Comparison of ENCODE assay signal across 23 cellular contexts in the genomic region with DNA sequence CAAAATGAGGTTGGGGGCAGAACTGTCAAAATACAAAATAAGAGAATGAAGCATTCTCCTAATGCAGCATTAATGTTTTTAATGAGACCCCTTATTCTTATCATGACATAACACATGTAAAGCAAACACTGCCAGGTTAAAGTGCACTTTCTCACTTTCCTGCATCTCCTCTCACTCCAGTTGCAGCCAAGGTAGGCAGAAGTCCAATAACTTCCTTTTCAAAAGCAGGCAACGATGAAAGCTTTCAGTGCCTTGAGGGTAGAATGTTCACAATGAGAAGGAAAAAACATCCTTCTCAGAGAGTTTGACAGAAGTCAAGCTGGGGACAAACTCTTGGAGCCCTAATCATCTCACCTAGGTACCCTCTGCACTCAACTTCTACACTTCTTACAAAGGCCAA. TPM values are rescaled to one million over a fixed set of nuclear protein-coding genes. Genes with fewer than 3 reads are reported as not detected.
DNase-seq lines count a peak whose midpoint lies in the region; ATAC-seq, FAIRE-seq and TF ChIP-seq lines count a peak whose summit lies in the region.
"Had no signal": no experiment of that assay in that cellular context is flagged by ENCODE, and none has a peak within 500 bp of the region (broad histone marks: within the 10 kb centered on the region; RNA-seq: fewer than 3 reads in every experiment).

No MANE protein-coding gene starts in this region.

- DNase-seq in endothelial cell of umbilical vein (ENCODE audit: low read depth, low spot score), result peak; percentile 82
- peak; percentile 3 for DNase-seq in midbrain (lab: John Stamatoyannopoulos, UW)
- DNase-seq in NCI-H2227 (lab: John Stamatoyannopoulos, UW; ENCODE audit: unreplicated experiment), result no peak
- DNase-seq in LoVo (ENCODE audit: low spot score), result no peak
- DNase-seq: ACHN; BE2C; C1 segment of cervical spinal cord; CD4-positive, CD25-positive, alpha-beta regulatory T cell; CD8-positive, alpha-beta memory T cell; COR-L47; DMS 273 treated with DMSO at 0.1 percent for 48 hours; DMS53; DND-41; EL; GM23248; IMR-90 had no signal

- intact Hi-C loops in endothelial cell of umbilical vein (cut with micrococcal nuclease), result no loop called here

- no peak overlapping the region for H2AFZ ChIP-seq in endothelial cell of umbilical vein (ENCODE audit: low read depth, low read length)
- H2AFZ ChIP-seq: GM23248 had no signal

- FAIRE-seq in endothelial cell of umbilical vein (lab: Jason Lieb, UNC), result no peak
- FAIRE-seq: A204.1, GM12878 had no signal

- TF ChIP-seq RAD21 in liver (IDR thresholded peaks at IDR 0.05), result no peak

- CTCF ChIA-PET in endothelial cell of umbilical vein (lab: Charles Lee), result interaction anchor here (1.6 kb wide), 1 partner anchor 255 kb away, joined by 5 read pairs; no protein-coding TSS in a partner anchor

- WGBS in liver, result 35% methylated on average over 1 of the region's 1 CpG

- H3K27me3 ChIP-seq in endothelial cell of umbilical vein (ENCODE audit: control insufficient read depth in 2 of 2, insufficient read depth in 2 of 2, low read length in 2 of 2) (no peaks in the 10 kb centered on the region), liver (ENCODE audit: control insufficient read depth in 4 of 4, insufficient read depth in 4 of 4, low read length in 3 of 4) (no peaks in the 10 kb centered on the region)
- H3K27me3 ChIP-seq: BE2C had no signal

- BruUV-seq in endothelial cell of umbilical vein (replicated peaks; lab: Mats Ljungman, UMichigan), result no TSS peak

- H4K20me1 ChIP-seq in endothelial cell of umbilical vein (replicated peaks; ENCODE audit: control insufficient read depth, extremely low read depth, insufficient read depth, low read length), result no peaks in the 10 kb centered on the region

- H3K9me1 ChIP-seq in endothelial cell of umbilical vein (replicated peaks; ENCODE audit: control insufficient read depth, extremely low read depth, insufficient read depth, low read length), result no peaks in the 10 kb centered on the region

- H3K4me3 ChIP-seq in endothelial cell of umbilical vein (replicated peaks in 1 of 3; ENCODE audit: insufficient read depth in 1 of 3, low read depth in 1 of 3, low read length in 3 of 3), result no peak overlapping the region
- H3K4me3 ChIP-seq in liver (ENCODE audit: low read depth in 1 of 3, low read length in 3 of 3), result no peak overlapping the region
- H3K4me3 ChIP-seq: GM12878, GM23248, HAP-1 had no signal

- H3K9me3 ChIP-seq in endothelial cell of umbilical vein (replicated peaks; ENCODE audit: control insufficient read depth, insufficient read depth, low read length) (no peaks in the 10 kb centered on the region), liver (ENCODE audit: control insufficient read depth in 4 of 4, low read length in 3 of 4) (no peaks in the 10 kb centered on the region)
- H3K9me3 ChIP-seq: BE2C, HAP-1 had no signal

- POLR2A ChIA-PET in endothelial cell of umbilical vein (lab: Charles Lee), result no interaction called here

- H3K4me1 ChIP-seq in endothelial cell of umbilical vein (ENCODE audit: control insufficient read depth, extremely low read depth, insufficient read depth, low read length) (no peaks in the 10 kb centered on the region), liver (ENCODE audit: control insufficient read depth in 4 of 4, insufficient read depth in 4 of 4, low read length in 3 of 4) (peaks cover 4 to 9% (median 9%) of the 10 kb centered on the region in 4 donors)
- H3K4me1 ChIP-seq: BE2C had no signal

- TF ChIP-seq POLR2A in endothelial cell of umbilical vein (IDR thresholded peaks at IDR 0.05; ENCODE audit: low read depth, low read length), result no peak

- H3K4me2 ChIP-seq in endothelial cell of umbilical vein (ENCODE audit: insufficient read depth, low read length), result no peak overlapping the region

- peaks cover 0 to 3% of the 10 kb centered on the region in 2 experiments for H3K36me3 ChIP-seq in endothelial cell of umbilical vein (ENCODE audit: control insufficient read depth in 2 of 2, extremely low read depth in 1 of 2, insufficient read depth in 2 of 2, low read length in 2 of 2)
- H3K36me3 ChIP-seq in liver (ENCODE audit: control insufficient read depth in 4 of 4, insufficient read depth in 3 of 4, low read depth in 1 of 4, low read length in 3 of 4), result peaks cover 3 to 13% (median 7%) of the 10 kb centered on the region in 4 donors
- H3K36me3 ChIP-seq: BE2C had no signal

- dilution Hi-C loops in endothelial cell of umbilical vein (cut with MboI; ENCODE audit: extremely low pct_ligation_motif_present, low sequenced_read_pairs), result no loop called here

- H3K9ac ChIP-seq in endothelial cell of umbilical vein (replicated peaks; ENCODE audit: extremely low read depth, insufficient read depth, low read length) (no peak overlapping the region), liver (ENCODE audit: low read depth in 1 of 2, low read length in 2 of 2) (no peak overlapping the region)
- H3K9ac ChIP-seq: GM23248 had no signal

- no peak for ATAC-seq in GM21576 (IDR thresholded peaks at IDR 0.05; ENCODE audit: unreplicated experiment)
- no peak for ATAC-seq in HG03045 (IDR thresholded peaks at IDR 0.05; ENCODE audit: unreplicated experiment)
- ATAC-seq: GM12878 had no signal

- H3K27ac ChIP-seq in endothelial cell of umbilical vein (ENCODE audit: insufficient read depth, low read depth, low read length), result no peak overlapping the region
- H3K27ac ChIP-seq in liver (ENCODE audit: low read depth in 1 of 2, low read length in 2 of 2), result no peak overlapping the region
- H3K27ac ChIP-seq: GM23248, HL-60 had no signal

- TF ChIP-seq CTCF in endothelial cell of umbilical vein (IDR thresholded peaks at IDR 0.05; ENCODE audit: extremely low read depth in 1 of 2, insufficient read depth in 1 of 2, low read depth in 1 of 2, low read length in 2 of 2) (no peak), liver (IDR thresholded peaks at IDR 0.05; ENCODE audit: low read depth, low read length, missing input control) (no peak)

- H3K79me2 ChIP-seq in endothelial cell of umbilical vein (ENCODE audit: control insufficient read depth, insufficient read depth, low read length), result no peaks in the 10 kb centered on the region

TF ChIP-seq in endothelial cell of umbilical vein, 7 proteins besides CTCF, POLR2A, EP300 and RAD21:
- no peak for TF ChIP-seq JUN (IDR thresholded peaks at IDR 0.05; ENCODE audit: borderline replicate concordance, insufficient read depth, insufficient read length, low read depth)
- no peak for TF ChIP-seq MYC (IDR thresholded peaks at IDR 0.05; ENCODE audit: low read depth, low read length)
- no peak for TF ChIP-seq POLR2AphosphoS5 (IDR thresholded peaks at IDR 0.05; ENCODE audit: insufficient read depth, low read depth, low read length)
- no peak for TF ChIP-seq EZH2 (IDR thresholded peaks at IDR 0.05; ENCODE audit: borderline replicate concordance, low read depth, low read length, severe bottlenecking)
- no peak for TF ChIP-seq FOS (IDR thresholded peaks at IDR 0.05; ENCODE audit: borderline replicate concordance, insufficient read depth, low read length)
- TF ChIP-seq GATA2 (IDR thresholded peaks at IDR 0.05; ENCODE audit: insufficient read depth, insufficient read length, low read depth, low read length), result no peak
- TF ChIP-seq, protein P1, sequence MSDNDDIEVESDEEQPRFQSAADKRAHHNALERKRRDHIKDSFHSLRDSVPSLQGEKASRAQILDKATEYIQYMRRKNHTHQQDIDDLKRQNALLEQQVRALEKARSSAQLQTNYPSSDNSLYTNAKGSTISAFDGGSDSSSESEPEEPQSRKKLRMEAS (IDR thresholded peaks at IDR 0.05; ENCODE audit: insufficient read depth, insufficient read length), result no peak

TF ChIP-seq in liver, 16 proteins besides CTCF, POLR2A, EP300 and RAD21:
- TF ChIP-seq HNF4A (conservative IDR thresholded peaks at IDR 0.05), result peak; percentile 15 to 34
- no peak for TF ChIP-seq EGR1 (IDR thresholded peaks at IDR 0.05; ENCODE audit: low read depth in 2 of 2)

RNA-seq across cellular contexts. Expression of a gene that starts 59.5 kb away (rescaled TPM):
- total RNA-seq in endothelial cell of umbilical vein (9.9 and 11.9 TPM in 2 replicates), liver (1 to 10 TPM; 3.3 to 4.9 TPM)
- polyA plus RNA-seq in endothelial cell of umbilical vein (1.4 and 2.3 TPM in 2 replicates), liver (1 to 10 TPM; 5.4 to 8.5 TPM)
- 5.3 and 6.5 TPM in 2 replicates for polyA plus RNA-seq in endothelial cell of umbilical vein (2011; cell fraction: cytosol; rRNA removed)
- polyA plus RNA-seq in endothelial cell of umbilical vein (2011; cell fraction: nucleus; rRNA removed), result 5.2 and 6.0 TPM in 2 replicates
- 8.1 and 12.2 TPM in 2 replicates for polyA plus RNA-seq in endothelial cell of umbilical vein (2012)
- polyA minus RNA-seq in endothelial cell of umbilical vein, result 2.2 and 3.9 TPM in 2 replicates
- 9.2 TPM for polyA minus RNA-seq in endothelial cell of umbilical vein (2011; cell fraction: cytosol; rRNA and poly(A)+ RNA removed)
- polyA minus RNA-seq in endothelial cell of umbilical vein (2011; cell fraction: nucleus; rRNA and poly(A)+ RNA removed), result 1.1 and 1.7 TPM in 2 replicates

Comparison
In these comparisons a context has a peak if more than half of its experiments do, and no peak if none do; other contexts are left out.
1. DNase-seq: peak in endothelial cell of umbilical vein (single experiment) and midbrain (single experiment); none in NCI-H2227 (single experiment) and LoVo (single experiment).